In the genomic region with DNA sequence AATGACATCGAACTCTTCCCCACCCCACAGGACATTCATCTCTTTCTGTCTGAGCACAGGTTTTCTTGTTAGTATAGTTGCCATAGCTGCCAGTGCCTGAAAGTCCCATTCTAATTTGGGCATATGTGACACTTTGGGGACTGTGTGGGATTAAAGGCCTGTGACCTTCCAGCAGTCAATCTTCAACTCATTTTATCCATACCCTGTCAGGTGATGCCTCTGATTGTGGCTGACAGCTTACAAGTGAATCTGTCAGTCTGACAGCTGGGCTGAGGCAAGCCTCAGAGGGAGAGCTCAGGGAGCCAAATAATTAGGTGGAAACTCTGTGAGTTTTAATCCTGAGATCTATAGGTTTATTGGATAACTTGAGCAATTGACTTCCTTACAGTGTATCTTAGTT, we compare ENCODE assay signal across 24 cellular contexts. TPM values are rescaled to one million over a fixed set of nuclear protein-coding genes. Genes with fewer than 3 reads are reported as not detected.
A peak's percentile ranks its signal among the peaks of the same experiment; 100 is the strongest.
DNase-seq lines count a peak whose midpoint lies in the region; ATAC-seq, FAIRE-seq and TF ChIP-seq lines count a peak whose summit lies in the region.
"Had no signal": no experiment of that assay in that cellular context is flagged by ENCODE, and none has a peak within 500 bp of the region (broad histone marks: within the 10 kb centered on the region; RNA-seq: fewer than 3 reads in every experiment).

No MANE protein-coding gene starts in this region.

- H3K9me3 ChIP-seq in K562 (replicated peaks; ENCODE audit: control insufficient read depth, insufficient read depth, low read depth, low read length): no peaks in the 10 kb centered on the region
- H3K9me3 ChIP-seq in neural progenitor cell (ENCODE audit: low read depth): no peaks in the 10 kb centered on the region
- H3K9me3 ChIP-seq: BE2C had no signal

- no peaks in the 10 kb centered on the region; the same call in 2 of the 3 replicates for H3K36me3 ChIP-seq in K562 (ENCODE audit: control insufficient read depth, insufficient read depth, low read length)
- no peaks in the 10 kb centered on the region for H3K36me3 ChIP-seq in neural progenitor cell
- H3K36me3 ChIP-seq: BE2C had no signal

- ATAC-seq in activated naive CD4-positive, alpha-beta T cell treated with anti-CD3 and anti-CD28 coated beads, Interleukin-2, amount 50 U/mL, for 72 hours: peak; percentile 11 to 20
- ATAC-seq in K562 (no peak), HG03460 (IDR thresholded peaks at IDR 0.05; ENCODE audit: unreplicated experiment) (no peak)
- ATAC-seq: PC-3, SK-N-SH treated with all-trans-retinoic acid at 6 μM for 48 hours had no signal

- H3K27me3 ChIP-seq in K562 (ENCODE audit: control insufficient read depth in 2 of 2, insufficient read depth in 2 of 2, low read length in 2 of 2): no peaks in the 10 kb centered on the region
- no peaks in the 10 kb centered on the region for H3K27me3 ChIP-seq in neural progenitor cell
- H3K27me3 ChIP-seq: BE2C had no signal

- H3K4me1 ChIP-seq in K562 (replicated peaks in 1 of 2; ENCODE audit: control insufficient read depth in 2 of 2, insufficient read depth in 2 of 2, low read length in 2 of 2): peaks cover 0 to 10% of the 10 kb centered on the region in 2 experiments; a peak in 2 of 5 replicates
- no peaks in the 10 kb centered on the region for H3K4me1 ChIP-seq in neural progenitor cell
- H3K4me1 ChIP-seq: BE2C had no signal

- no peak overlapping the region for H3K27ac Mint-ChIP-seq in activated naive CD4-positive, alpha-beta T cell treated with anti-CD3 and anti-CD28 coated beads, Interleukin-2, amount 50 U/mL, for 72 hours
- H3K27ac Mint-ChIP-seq in activated naive CD4-positive, alpha-beta T cell treated with anti-CD3 and anti-CD28 coated beads for 36 hours: no peak overlapping the region
- peak overlapping the region; percentile 25 for H3K27ac Mint-ChIP-seq in neural progenitor cell
- H3K27ac Mint-ChIP-seq: CD4-positive, CD25-positive, alpha-beta regulatory T cell had no signal

- no TSS peak for BruUV-seq in K562 (replicated peaks; lab: Mats Ljungman, UMichigan)

- 87% methylated on average over 1 of the region's 1 CpG for WGBS in K562 (ENCODE audit: insufficient coverage, low coverage, missing lambda C conversion rate)

- no peaks in the 10 kb centered on the region for H3K4me1 Mint-ChIP-seq in activated naive CD4-positive, alpha-beta T cell treated with anti-CD3 and anti-CD28 coated beads for 36 hours (ENCODE audit: low read depth)
- H3K4me1 Mint-ChIP-seq in neural progenitor cell: no peaks in the 10 kb centered on the region

- no peak for DNase-seq in activated naive CD4-positive, alpha-beta T cell treated with anti-CD3 and anti-CD28 coated beads, Interleukin-2, amount 50 U/mL, for 72 hours (ENCODE audit: low spot score in 2 of 2)
- DNase-seq in activated naive CD4-positive, alpha-beta T cell treated with anti-CD3 and anti-CD28 coated beads for 36 hours: no peak
- peak; percentile 35 for DNase-seq in NCI-H2227 treated with DMSO at 0.1 percent for 48 hours (lab: John Stamatoyannopoulos, UW)
- DNase-seq in K562 (ENCODE audit: extremely low read depth in 1 of 4, low spot score in 3 of 4): no peak
- DNase-seq in neural progenitor cell (ENCODE audit: low spot score): no peak
- no peak for DNase-seq in NCI-H1694 (lab: John Stamatoyannopoulos, UW)
- no peak for DNase-seq in NCI-H345 (lab: John Stamatoyannopoulos, UW)
- DNase-seq: BE2C; CD4-positive, CD25-positive, alpha-beta regulatory T cell; COR-L47; EL; MV-4-11; NCI-H187 treated with DMSO at 0.1 percent for 48 hours; NCI-H748 treated with DMSO at 0.1 percent for 48 hours; PC-3; SIG-M5 had no signal

- no peak for TF ChIP-seq RAD21 in K562 (CRISPR knock-in tag; conservative IDR thresholded peaks at IDR 0.05 in 1 of 2, IDR thresholded peaks at IDR 0.05 in 1 of 2)

- H3K27me3 Mint-ChIP-seq in activated naive CD4-positive, alpha-beta T cell treated with anti-CD3 and anti-CD28 coated beads for 36 hours (ENCODE audit: low read depth): no peaks in the 10 kb centered on the region
- H3K27me3 Mint-ChIP-seq in neural progenitor cell (ENCODE audit: insufficient read depth, low read depth): no peaks in the 10 kb centered on the region
- H3K27me3 Mint-ChIP-seq: CD4-positive, CD25-positive, alpha-beta regulatory T cell had no signal

- no peak overlapping the region for H2AFZ ChIP-seq in K562 (ENCODE audit: low read depth, low read length)
- H2AFZ ChIP-seq in neural progenitor cell (replicated peaks): no peak overlapping the region

- H3K4me3 ChIP-seq in K562: no peak overlapping the region
- H3K4me3 ChIP-seq in neural progenitor cell: no peak overlapping the region

- TF ChIP-seq POLR2A in K562 (conservative IDR thresholded peaks at IDR 0.05): no peak

- no peak for FAIRE-seq in K562 (lab: Jason Lieb, UNC)
- FAIRE-seq: A204.1, GM12892, GM18507 had no signal

- no peaks in the 10 kb centered on the region for H3F3A ChIP-seq in neural progenitor cell (ENCODE audit: low read depth)

- peaks cover 0 to 3% of the 10 kb centered on the region in 2 donors for H3K36me3 Mint-ChIP-seq in activated naive CD4-positive, alpha-beta T cell treated with anti-CD3 and anti-CD28 coated beads, Interleukin-2, amount 50 U/mL, for 72 hours
- H3K36me3 Mint-ChIP-seq in activated naive CD4-positive, alpha-beta T cell treated with anti-CD3 and anti-CD28 coated beads for 36 hours (ENCODE audit: low read depth): peaks cover 8% of the 10 kb centered on the region
- H3K36me3 Mint-ChIP-seq in neural progenitor cell: peaks cover 8% of the 10 kb centered on the region

- no peaks in the 10 kb centered on the region for H3K9me1 ChIP-seq in K562 (ENCODE audit: control insufficient read depth, insufficient read depth, low read length)

- in situ Hi-C loops in K562 (cut with MboI): no loop called here

- intact Hi-C loops in activated naive CD4-positive, alpha-beta T cell treated with anti-CD3 and anti-CD28 coated beads for 36 hours (cut with micrococcal nuclease): no loop called here
- intact Hi-C loops in K562 (cut with micrococcal nuclease): no loop called here

- CTCF ChIA-PET in activated naive CD4-positive, alpha-beta T cell treated with anti-CD3 and anti-CD28 coated beads for 36 hours (lab: Charles Lee): interaction anchor here (0.6 kb wide), 1 partner anchor 289 kb away, joined by 3 read pairs; no protein-coding TSS in a partner anchor
- CTCF ChIA-PET in K562 (lab: Yijun Ruan, JAX; ENCODE audit: low intra/inter-chr PET ratio): no interaction called here

- TF ChIP-seq CTCF in K562 (IDR thresholded peaks at IDR 0.05 in 2 of 3, conservative IDR thresholded peaks at IDR 0.05 in 1 of 3; ENCODE audit: insufficient read depth in 2 of 3, low read depth in 1 of 3, low read length in 3 of 3) (no peak), neural progenitor cell (IDR thresholded peaks at IDR 0.05) (no peak)

- no peak overlapping the region for H3K4me3 Mint-ChIP-seq in activated naive CD4-positive, alpha-beta T cell treated with anti-CD3 and anti-CD28 coated beads for 36 hours
- no peak overlapping the region for H3K4me3 Mint-ChIP-seq in neural progenitor cell
- H3K4me3 Mint-ChIP-seq: CD4-positive, CD25-positive, alpha-beta regulatory T cell had no signal

- H3K79me2 ChIP-seq in K562 (ENCODE audit: control insufficient read depth, insufficient read depth, low read length): no peaks in the 10 kb centered on the region
- no peaks in the 10 kb centered on the region for H3K79me2 ChIP-seq in neural progenitor cell (ENCODE audit: low read depth)

- H3K9ac ChIP-seq in K562 (ENCODE audit: insufficient read depth in 1 of 2, low read depth in 2 of 2, low read length in 2 of 2) (no peak overlapping the region), neural progenitor cell (no peak overlapping the region)

- H4K20me1 ChIP-seq in K562 (replicated peaks; ENCODE audit: control insufficient read depth, insufficient read depth, low read length) (no peaks in the 10 kb centered on the region), neural progenitor cell (ENCODE audit: low read depth) (no peaks in the 10 kb centered on the region)

- POLR2A ChIA-PET in K562 (lab: Yijun Ruan, JAX): interaction anchor here (1.2 to 1.8 kb wide), 4 partner anchors 11 to 30 kb away, joined by 3 to 8 read pairs (median 5); partner anchors contain the start of genes SNRNP40 and ZCCHC17

- H3K4me2 ChIP-seq in K562 (ENCODE audit: insufficient read depth, low read length) (no peak overlapping the region), neural progenitor cell (no peak overlapping the region)

- no peaks in the 10 kb centered on the region for H3K9me3 Mint-ChIP-seq in activated naive CD4-positive, alpha-beta T cell treated with anti-CD3 and anti-CD28 coated beads, Interleukin-2, amount 50 U/mL, for 72 hours
- H3K9me3 Mint-ChIP-seq in activated naive CD4-positive, alpha-beta T cell treated with anti-CD3 and anti-CD28 coated beads for 36 hours: no peaks in the 10 kb centered on the region
- no peaks in the 10 kb centered on the region for H3K9me3 Mint-ChIP-seq in neural progenitor cell
- H3K9me3 Mint-ChIP-seq: CD4-positive, CD25-positive, alpha-beta regulatory T cell had no signal

- H3K27ac ChIP-seq in K562 (ENCODE audit: extremely low read depth, low read depth, low read length): no peak overlapping the region
- H3K27ac ChIP-seq in neural progenitor cell: no peak overlapping the region
- H3K27ac ChIP-seq: RWPE1 had no signal

- no peak for TF ChIP-seq EP300 in K562 (IDR thresholded peaks at IDR 0.05; ENCODE audit: low read length)

RNA-seq across cellular contexts. Expression of gene ZCCHC17, which starts 29.6 kb away (rescaled TPM):
- 10 to 100 TPM; 15.1 to 31.1 TPM for total RNA-seq in activated naive CD4-positive, alpha-beta T cell treated with anti-CD3 and anti-CD28 coated beads, Interleukin-2, amount 50 U/mL, for 72 hours
- 10 to 100 TPM; 20.8 to 21.2 TPM for total RNA-seq in activated naive CD4-positive, alpha-beta T cell treated with anti-CD3 and anti-CD28 coated beads for 36 hours
- 27.0 and 34.0 TPM in 2 replicates for total RNA-seq in K562 (2011; cell fraction: chromatin; rRNA removed; ENCODE audit: low replicate concordance)
- total RNA-seq in K562 (2011; cell fraction: nucleolus; rRNA removed): 19.2 and 20.9 TPM in 2 replicates
- 24.3 and 31.5 TPM in 2 replicates for total RNA-seq in K562 (2011; cell fraction: nucleoplasm; rRNA removed)
- total RNA-seq in K562 (2014; rRNA removed) (49.7 and 52.9 TPM in 2 replicates), K562 (2014; rRNA removed; fragmentation: Illumina TruSeq; extraction: Trizol) (74.7 and 89.2 TPM in 2 replicates), K562 (2015; rRNA removed; fragmentation: Illumina TruSeq; extraction: Trizol) (72.4 and 74.2 TPM in 2 replicates), K562 (2021) (46.9 and 49.2 TPM in 2 replicates), neural progenitor cell (ENCODE audit: low replicate concordance) (51.1 and 55.0 TPM in 2 replicates)
- polyA plus RNA-seq in K562 (2011; rRNA removed) (81.2 and 87.8 TPM in 2 replicates), K562 (2014; fragmentation: Illumina TruSeq; extraction: Trizol) (82.4 and 96.7 TPM in 2 replicates), K562 (2014; fragmentation: Nextera tagmentation; extraction: Ambion mirVana) (100 to 1,000 TPM; 104 to 150 TPM), K562 (2014; rRNA removed) (58.2 and 63.7 TPM in 2 replicates)
- polyA plus RNA-seq in K562 (2011; cell fraction: cytosol; rRNA removed): 40.2 and 52.3 TPM in 2 replicates
- 18.2 and 30.1 TPM in 2 replicates for polyA plus RNA-seq in K562 (2011; cell fraction: nucleus; rRNA removed)
- polyA plus RNA-seq in K562 (2012): 45.0 and 64.6 TPM in 2 replicates
- 52.2 and 53.3 TPM in 2 replicates for polyA minus RNA-seq in K562 (2011; rRNA and poly(A)+ RNA removed)
- polyA minus RNA-seq in K562 (2011; cell fraction: cytosol; rRNA and poly(A)+ RNA removed): 12.5 and 17.4 TPM in 2 replicates
- polyA minus RNA-seq in K562 (2011; cell fraction: nucleus; rRNA and poly(A)+ RNA removed): 7.3 and 15.4 TPM in 2 replicates

RNA-seq across cellular contexts. Expression of gene SNRNP40, which starts 29.9 kb away (rescaled TPM):
- total RNA-seq in activated naive CD4-positive, alpha-beta T cell treated with anti-CD3 and anti-CD28 coated beads, Interleukin-2, amount 50 U/mL, for 72 hours: 100 to 1,000 TPM in 1 of 2 donors, 10 to 100 TPM in 1; 94.8 to 103 TPM
- total RNA-seq in activated naive CD4-positive, alpha-beta T cell treated with anti-CD3 and anti-CD28 coated beads for 36 hours: 100 to 1,000 TPM; 101 to 106 TPM
- total RNA-seq in K562 (2011; cell fraction: chromatin; rRNA removed; ENCODE audit: low replicate concordance): 175 and 251 TPM in 2 replicates
- 114 and 139 TPM in 2 replicates for total RNA-seq in K562 (2011; cell fraction: nucleolus; rRNA removed)
- 164 and 175 TPM in 2 replicates for total RNA-seq in K562 (2011; cell fraction: nucleoplasm; rRNA removed)
- total RNA-seq in K562 (2014; rRNA removed) (278 and 343 TPM in 2 replicates), K562 (2014; rRNA removed; fragmentation: Illumina TruSeq; extraction: Trizol) (198 and 205 TPM in 2 replicates), K562 (2015; rRNA removed; fragmentation: Illumina TruSeq; extraction: Trizol) (192 and 193 TPM in 2 replicates), K562 (2021) (163 and 164 TPM in 2 replicates), neural progenitor cell (ENCODE audit: low replicate concordance) (163 and 179 TPM in 2 replicates)
- polyA plus RNA-seq in K562 (2011; rRNA removed) (184 and 230 TPM in 2 replicates), K562 (2014; fragmentation: Illumina TruSeq; extraction: Trizol) (147 and 155 TPM in 2 replicates), K562 (2014; fragmentation: Nextera tagmentation; extraction: Ambion mirVana) (10 to 100 TPM; 48.7 to 58.0 TPM), K562 (2014; rRNA removed) (158 and 209 TPM in 2 replicates)
- 182 and 183 TPM in 2 replicates for polyA plus RNA-seq in K562 (2011; cell fraction: cytosol; rRNA removed)
- polyA plus RNA-seq in K562 (2011; cell fraction: nucleus; rRNA removed): 113 and 118 TPM in 2 replicates
- polyA plus RNA-seq in K562 (2012): 80.7 and 123 TPM in 2 replicates
- 305 and 349 TPM in 2 replicates for polyA minus RNA-seq in K562 (2011; rRNA and poly(A)+ RNA removed)
- polyA minus RNA-seq in K562 (2011; cell fraction: cytosol; rRNA and poly(A)+ RNA removed): 133 and 157 TPM in 2 replicates
- polyA minus RNA-seq in K562 (2011; cell fraction: nucleus; rRNA and poly(A)+ RNA removed): 58.4 and 89.9 TPM in 2 replicates

RNA-seq across cellular contexts. Expression of gene FABP3, which starts 46.4 kb away (rescaled TPM):
- not detected for total RNA-seq in activated naive CD4-positive, alpha-beta T cell treated with anti-CD3 and anti-CD28 coated beads, Interleukin-2, amount 50 U/mL, for 72 hours
- total RNA-seq in activated naive CD4-positive, alpha-beta T cell treated with anti-CD3 and anti-CD28 coated beads for 36 hours: not detected
- not detected in 2 replicates for total RNA-seq in K562 (2011; cell fraction: chromatin; rRNA removed; ENCODE audit: low replicate concordance)
- total RNA-seq in K562 (2011; cell fraction: nucleolus; rRNA removed): not detected in 2 replicates
- total RNA-seq in K562 (2011; cell fraction: nucleoplasm; rRNA removed): not detected in 2 replicates
- total RNA-seq in K562 (2014; rRNA removed) (not detected in 2 replicates), K562 (2014; rRNA removed; fragmentation: Illumina TruSeq; extraction: Trizol) (not detected in 2 replicates), K562 (2015; rRNA removed; fragmentation: Illumina TruSeq; extraction: Trizol) (not detected in 2 replicates), K562 (2021) (not detected in 2 replicates), neural progenitor cell (ENCODE audit: low replicate concordance) (0.93 and 2.2 TPM in 2 replicates)
- polyA plus RNA-seq in K562 (2011; rRNA removed) (not detected in 2 replicates), K562 (2014; fragmentation: Illumina TruSeq; extraction: Trizol) (not detected in 2 replicates), K562 (2014; fragmentation: Nextera tagmentation; extraction: Ambion mirVana) (under 1 TPM in 1 of 2 experiments, not detected in 1; 0.22 TPM), K562 (2014; rRNA removed) (not detected in 2 replicates)
- not detected in 2 replicates for polyA plus RNA-seq in K562 (2011; cell fraction: cytosol; rRNA removed)
- not detected in 2 replicates for polyA plus RNA-seq in K562 (2011; cell fraction: nucleus; rRNA removed)
- polyA plus RNA-seq in K562 (2012): 0.28 and 0.38 TPM in 2 replicates
- polyA minus RNA-seq in K562 (2011; rRNA and poly(A)+ RNA removed): not detected in 2 replicates
- polyA minus RNA-seq in K562 (2011; cell fraction: cytosol; rRNA and poly(A)+ RNA removed): not detected in 2 replicates
- polyA minus RNA-seq in K562 (2011; cell fraction: nucleus; rRNA and poly(A)+ RNA removed): not detected in 2 replicates
- total RNA-seq: CD4-positive, CD25-positive, alpha-beta regulatory T cell; H4; NCI-H460 had no signal
- polyA plus RNA-seq: CD4-positive, CD25-positive, alpha-beta regulatory T cell had no signal

Comparison
In these comparisons a context has a peak if more than half of its experiments do, and no peak if none do; other contexts are left out.
1. ATAC-seq: peak in activated naive CD4-positive, alpha-beta T cell treated with anti-CD3 and anti-CD28 coated beads, Interleukin-2, amount 50 U/mL, for 72 hours (2 of 2); none in K562 (single experiment) and HG03460 (single experiment).